ENCODE assay signal across 22 cellular contexts in the genomic region with DNA sequence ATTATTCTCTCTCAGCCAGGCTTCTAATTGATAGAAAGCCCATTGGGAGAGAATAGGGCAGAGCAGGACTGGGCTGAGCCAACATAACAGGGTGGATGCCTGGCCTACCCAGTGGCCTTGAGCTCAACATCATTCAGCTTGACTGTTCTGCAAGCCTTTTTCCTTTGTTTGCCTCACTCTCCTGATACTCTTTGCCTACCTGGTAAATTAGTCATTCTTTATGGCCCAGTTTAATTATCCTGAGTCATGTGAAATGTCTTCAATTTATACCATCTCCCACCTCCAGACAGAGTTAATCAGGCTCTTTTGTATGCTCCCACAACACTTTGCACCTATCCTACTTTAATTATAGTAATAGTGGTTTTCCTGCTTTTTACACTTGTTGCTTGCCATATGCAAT. TPM values are rescaled to one million over a fixed set of nuclear protein-coding genes. Genes with fewer than 3 reads are reported as not detected.
"Had no signal": no experiment of that assay in that cellular context is flagged by ENCODE, and none has a peak within 500 bp of the region (broad histone marks: within the 10 kb centered on the region; RNA-seq: fewer than 3 reads in every experiment).

No MANE protein-coding gene starts in this region.

- H3K4me1 ChIP-seq: pancreas, prostate gland, right lobe of liver, uterus had no signal

- H3K9me3 ChIP-seq: heart left ventricle, pancreas, prostate gland, right lobe of liver, tibial artery, upper lobe of left lung, uterus had no signal

- H3K27ac ChIP-seq: heart left ventricle, pancreas, prostate gland, right lobe of liver, upper lobe of left lung, uterus had no signal

- H3K4me3 ChIP-seq: heart left ventricle, pancreas, prostate gland, right lobe of liver, tibial artery, upper lobe of left lung, uterus had no signal

- H3K27me3 ChIP-seq: heart left ventricle, pancreas, right lobe of liver, tibial artery, upper lobe of left lung, uterus had no signal

- H3K36me3 ChIP-seq: heart left ventricle, pancreas, prostate gland, right lobe of liver, tibial artery, upper lobe of left lung, uterus had no signal

- DNase-seq: effector memory CD8-positive, alpha-beta T cell; erythroblast; heart left ventricle; hypothalamus; kidney glomerular epithelial cell; natural killer cell; nucleus accumbens; pancreas; retina; right lobe of liver; stimulated activated CD4-positive, alpha-beta T cell treated with anti-CD3 and anti-CD28 coated beads, Interleukin-4, amount 100 ng/mL, for 1 hour; tibial artery; uterus had no signal

- ATAC-seq: effector memory CD8-positive, alpha-beta T cell; heart left ventricle; left lobe of liver; natural killer cell; pancreas; right lobe of liver; stimulated activated memory B cell treated with anti-CD40 and anti-IgM and Interleukin-4, amounts not matched to agents 10 μg/mL and 1 μg/mL and 100 μg/mL, for 72 hours had no signal

RNA-seq across cellular contexts. Expression of a gene that starts 13.6 kb away (rescaled TPM):
- total RNA-seq: glomerular endothelial cell, heart left ventricle, left lobe of liver, lower leg skin, mucosa of gallbladder, myocyte, natural killer cell, prostate gland, right lobe of liver, temporal lobe, upper lobe of left lung, uterus had no signal
- polyA plus RNA-seq: heart left ventricle had no signal
